ENCODE assay signal across 8 cellular contexts in the genomic region with DNA sequence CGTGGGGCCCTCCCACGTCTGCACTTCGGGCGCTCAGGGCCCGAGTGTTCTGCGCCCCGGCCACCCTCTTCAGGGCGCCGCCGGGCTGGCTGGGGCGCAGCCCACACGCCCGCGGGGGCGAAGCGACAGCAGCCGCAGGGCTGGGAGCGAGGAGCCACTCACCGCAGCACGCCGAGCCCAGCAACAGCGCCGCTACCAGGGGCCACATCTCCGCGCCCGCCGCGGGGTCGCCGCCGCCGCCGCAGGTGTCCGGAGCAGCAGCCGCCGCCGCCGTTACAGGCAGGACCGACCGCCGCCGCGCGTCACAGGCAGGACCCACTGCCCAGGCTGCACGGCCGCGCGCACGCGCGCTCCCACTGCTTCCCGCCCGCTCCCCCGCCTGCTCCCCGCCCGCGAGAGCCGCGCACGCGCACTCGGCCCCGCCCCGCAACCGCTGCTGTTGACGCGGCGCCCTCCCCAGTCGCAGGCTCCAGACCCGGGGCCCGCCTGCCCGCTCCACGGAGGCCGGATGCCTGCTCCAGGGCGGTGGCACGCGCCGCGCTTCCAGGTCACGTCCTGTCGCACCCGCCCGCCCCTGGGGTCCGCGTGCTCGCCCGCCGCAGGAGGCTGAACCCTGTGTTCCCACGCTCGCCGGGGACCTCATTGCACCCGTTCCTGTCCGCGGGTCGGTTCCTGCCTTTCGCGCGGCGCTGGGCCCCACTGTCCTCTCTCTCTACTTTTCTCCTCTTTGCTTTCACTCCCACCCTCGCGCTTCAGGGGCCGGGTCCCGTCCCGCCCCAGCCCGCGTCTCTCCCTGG. TPM values are rescaled to one million over a fixed set of nuclear protein-coding genes. Genes with fewer than 3 reads are reported as not detected.
DNase-seq lines count a peak whose midpoint lies in the region; ATAC-seq, FAIRE-seq and TF ChIP-seq lines count a peak whose summit lies in the region.

TSS of gene CD47 (minus strand) at position 331 of the 797 bp plus-strand sequence. CDS start at position 208, 123 bp downstream.

- peak; percentile 82 for TF ChIP-seq POLR2A in GM10847 (IDR thresholded peaks at IDR 0.05; ENCODE audit: extremely low read depth, insufficient read length)

- peak; percentile 78 for ATAC-seq in HG02642 (IDR thresholded peaks at IDR 0.05; ENCODE audit: poor library complexity, unreplicated experiment)
- peak; percentile 96 for ATAC-seq in Right ventricle myocardium inferior
- ATAC-seq in pancreas = peak; percentile 92 to 97 (median 96)

- no peak for FAIRE-seq in pancreas (lab: Jason Lieb, UNC)

- H3K36me3 ChIP-seq in pancreas (no peaks in the 10 kb centered on the region), thymus (ENCODE audit: control insufficient read depth, insufficient read depth) (no peaks in the 10 kb centered on the region)

- H3K4me3 ChIP-seq in pancreas (peak within 1 kb of the TSS; percentile 79 to 89 (median 89)), thymus (ENCODE audit: low read length) (peak within 1 kb of the TSS; percentile 78)

- H3K9me3 ChIP-seq in pancreas (no peaks in the 10 kb centered on the region), thymus (ENCODE audit: control insufficient read depth) (no peaks in the 10 kb centered on the region)

- H3K4me1 ChIP-seq in pancreas = peaks cover 0 to 9% (median 0%) of the 10 kb centered on the region in 3 donors
- peaks cover 9% of the 10 kb centered on the region for H3K4me1 ChIP-seq in thymus (ENCODE audit: control insufficient read depth, insufficient read depth, low read length)

- DNase-seq in NCI-H128 (lab: John Stamatoyannopoulos, UW; ENCODE audit: unreplicated experiment) (peak; percentile 74), SW480 (ENCODE audit: low spot score) (peak; percentile 75), Right ventricle myocardium inferior (ENCODE audit: missing footprints) (peak; percentile 99), pancreas (peak; percentile 89 to 100 (median 94))
- DNase-seq in activated naive CD8-positive, alpha-beta T cell treated with anti-CD3 and anti-CD28 coated beads, Interleukin-2, amount 50 U/mL, for 16 hours (ENCODE audit: low read depth, low spot score) = peak; percentile 89

- TF ChIP-seq CTCF in pancreas (IDR thresholded peaks at IDR 0.05) = no peak

- WGBS in pancreas, 2 donors = 0% methylated on average over 54 to 106 of the region's 106 CpGs
- WGBS in thymus = under 1% methylated on average over 105 of the region's 106 CpGs

- H3K27ac ChIP-seq in pancreas (peak within 1 kb of the TSS; percentile 74 to 94 (median 83)), thymus (ENCODE audit: low read depth) (peak within 1 kb of the TSS; percentile 97)

- H3K27me3 ChIP-seq in pancreas = no peaks in the 10 kb centered on the region
- no peaks in the 10 kb centered on the region for H3K27me3 ChIP-seq in thymus (ENCODE audit: control insufficient read depth, insufficient read depth)

- intact Hi-C loops in Right ventricle myocardium inferior (cut with DNase I) = loop anchor here (1.0 to 5.0 kb wide), 3 partner anchors 132 to 154 kb away; partner anchors contain the start of gene IFT57
- intact Hi-C loops in pancreas (cut with DNase I) = no loop called here

RNA-seq across cellular contexts. Expression of gene CD47, which starts in this region (rescaled TPM):
- total RNA-seq in Right ventricle myocardium inferior (44.2 TPM), pancreas (100 to 1,000 TPM in 1 of 6 donors, 10 to 100 TPM in 5; 14.8 to 107 (median 24.5) TPM)
- polyA plus RNA-seq in pancreas (10 to 100 TPM; 26.6 to 30.1 TPM), thymus (65.8 TPM)

Comparison
In these comparisons a context has a peak if more than half of its experiments do, and no peak if none do; other contexts are left out.
1. Peak in every context shown above with its lines: DNase-seq, ATAC-seq, H3K4me3 ChIP-seq and H3K27ac ChIP-seq.